ENCODE assay signal across 12 cellular contexts in the genomic region with DNA sequence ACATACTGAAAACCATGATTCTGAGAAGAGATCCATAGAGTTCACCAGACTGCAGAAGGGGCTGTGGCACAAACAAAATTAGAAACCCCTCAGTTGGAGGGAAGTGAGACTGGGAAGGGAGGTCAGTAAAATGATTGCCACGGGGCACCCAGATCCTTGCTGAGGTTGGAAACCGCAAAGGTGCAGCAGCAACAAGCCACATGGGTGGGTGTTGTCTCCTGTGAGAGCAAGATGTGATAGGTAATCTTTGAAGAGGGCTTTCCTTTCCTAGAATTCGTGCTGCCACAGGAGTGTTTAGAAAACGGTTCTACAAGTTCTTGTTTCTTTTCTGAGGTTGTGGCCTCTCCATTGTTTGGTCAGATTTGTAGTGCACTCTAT.
DNase-seq lines count a peak whose midpoint lies in the region; ATAC-seq and TF ChIP-seq lines count a peak whose summit lies in the region.
"Had no signal": no experiment of that assay in that cellular context is flagged by ENCODE, and none has a peak within 500 bp of the region (broad histone marks: within the 10 kb centered on the region; RNA-seq: fewer than 3 reads in every experiment).

No MANE protein-coding gene starts in this region.

- CTCF ChIA-PET in CD8-positive, alpha-beta T cell (lab: Charles Lee) = interaction anchor here (1.0 to 1.2 kb wide), 3 partner anchors 10 to 25 kb away, joined by 3 to 4 read pairs (median 3); no protein-coding TSS in a partner anchor

- peaks cover 80% of the 10 kb centered on the region for H3K36me3 Mint-ChIP-seq in CD8-positive, alpha-beta T cell
- H3K36me3 Mint-ChIP-seq in IgD-negative memory B cell = peaks cover 20% of the 10 kb centered on the region
- H3K36me3 Mint-ChIP-seq in activated naive CD8-positive, alpha-beta T cell treated with anti-CD3 and anti-CD28 coated beads for 36 hours = peaks cover 88% of the 10 kb centered on the region

- H3K27me3 ChIP-seq in CD8-positive, alpha-beta T cell (ENCODE audit: insufficient read depth, low read length) = no peaks in the 10 kb centered on the region
- no peaks in the 10 kb centered on the region for H3K27me3 ChIP-seq in ascending aorta
- H3K27me3 ChIP-seq: BE2C, ovary had no signal

- DNase-seq in CD8-positive, alpha-beta T cell = peak in 3 of 7 experiments; percentile 7 to 47 (median 30)
- DNase-seq in activated naive CD8-positive, alpha-beta T cell treated with anti-CD3 and anti-CD28 coated beads for 36 hours = peak; percentile 68
- DNase-seq in ascending aorta (ENCODE audit: low spot score in 2 of 2) (no peak), COLO668 (lab: John Stamatoyannopoulos, UW; ENCODE audit: unreplicated experiment) (no peak), iPS-NIHi7 (ENCODE audit: extremely low spot score) (no peak), HT-29 (ENCODE audit: low spot score) (no peak)
- DNase-seq: BE2C, endodermal cell, NCI-H1436 treated with DMSO at 0.1 percent for 48 hours, ovary had no signal

- peak overlapping the region; percentile 30 for H3K4me3 Mint-ChIP-seq in CD8-positive, alpha-beta T cell
- H3K4me3 Mint-ChIP-seq in IgD-negative memory B cell = peak overlapping the region in 1 of 4 donors; percentile 25
- peak overlapping the region; percentile 51 for H3K4me3 Mint-ChIP-seq in activated naive CD8-positive, alpha-beta T cell treated with anti-CD3 and anti-CD28 coated beads for 36 hours
- H3K4me3 Mint-ChIP-seq: endodermal cell had no signal

- peak overlapping the region; percentile 2 for H3K27ac ChIP-seq in CD8-positive, alpha-beta T cell (ENCODE audit: low read depth, low read length)
- no peak overlapping the region for H3K27ac ChIP-seq in ascending aorta
- H3K27ac ChIP-seq: ovary had no signal

- peaks cover 10% of the 10 kb centered on the region for H3K36me3 ChIP-seq in CD8-positive, alpha-beta T cell (ENCODE audit: insufficient read depth, low read length)
- peaks cover 17 to 66% of the 10 kb centered on the region in 2 donors for H3K36me3 ChIP-seq in ascending aorta
- H3K36me3 ChIP-seq: ovary had no signal

- peak; percentile 62 for ATAC-seq in CD8-positive, alpha-beta T cell
- ATAC-seq in GM21390 (IDR thresholded peaks at IDR 0.05; ENCODE audit: unreplicated experiment) = peak; percentile 41

- peaks cover 3% of the 10 kb centered on the region for H3K9me3 Mint-ChIP-seq in CD8-positive, alpha-beta T cell
- peaks cover 0 to 2% (median 0%) of the 10 kb centered on the region in 3 donors for H3K9me3 Mint-ChIP-seq in IgD-negative memory B cell
- H3K9me3 Mint-ChIP-seq in activated naive CD8-positive, alpha-beta T cell treated with anti-CD3 and anti-CD28 coated beads for 36 hours = peaks cover 3% of the 10 kb centered on the region

- peaks cover 68% of the 10 kb centered on the region for H3K4me1 ChIP-seq in CD8-positive, alpha-beta T cell (ENCODE audit: insufficient read depth, low read length)
- H3K4me1 ChIP-seq in ascending aorta = no peaks in the 10 kb centered on the region
- H3K4me1 ChIP-seq: BE2C had no signal

- H3K9me3 ChIP-seq in CD8-positive, alpha-beta T cell (ENCODE audit: low read length) = no peaks in the 10 kb centered on the region
- no peaks in the 10 kb centered on the region for H3K9me3 ChIP-seq in ascending aorta
- H3K9me3 ChIP-seq: BE2C had no signal

- H3K27ac Mint-ChIP-seq in CD8-positive, alpha-beta T cell = peak overlapping the region; percentile 83
- peak overlapping the region in 2 of 3 donors; percentile 59 to 87 for H3K27ac Mint-ChIP-seq in IgD-negative memory B cell
- peak overlapping the region; percentile 86 for H3K27ac Mint-ChIP-seq in activated naive CD8-positive, alpha-beta T cell treated with anti-CD3 and anti-CD28 coated beads for 36 hours
- H3K27ac Mint-ChIP-seq: endodermal cell had no signal

- no peaks in the 10 kb centered on the region for H3K27me3 Mint-ChIP-seq in CD8-positive, alpha-beta T cell (ENCODE audit: low read depth)
- H3K27me3 Mint-ChIP-seq in IgD-negative memory B cell = no peaks in the 10 kb centered on the region
- H3K27me3 Mint-ChIP-seq in activated naive CD8-positive, alpha-beta T cell treated with anti-CD3 and anti-CD28 coated beads for 36 hours = no peaks in the 10 kb centered on the region

- intact Hi-C loops in CD8-positive, alpha-beta T cell (cut with DNase I, micrococcal nuclease) = loop anchor here in 1 of 2 experiments (5.0 kb wide), 1 partner anchor 84 kb away; a partner anchor contains a TSS
- intact Hi-C loops in ascending aorta (cut with DNase I) = no loop called here

- no peak overlapping the region for H3K4me3 ChIP-seq in CD8-positive, alpha-beta T cell (ENCODE audit: low read depth, low read length)
- H3K4me3 ChIP-seq in ascending aorta = no peak overlapping the region
- H3K4me3 ChIP-seq: ovary had no signal

- POLR2A ChIA-PET in CD8-positive, alpha-beta T cell (lab: Charles Lee) = interaction anchor here (1.0 to 1.4 kb wide), 4 partner anchors 14 to 156 kb away, joined by 3 to 4 read pairs (median 3); no protein-coding TSS in a partner anchor

- H3K4me1 Mint-ChIP-seq in CD8-positive, alpha-beta T cell (ENCODE audit: low read depth) = peaks cover 67% of the 10 kb centered on the region
- H3K4me1 Mint-ChIP-seq in IgD-negative memory B cell = peaks cover 16 to 35% (median 18%) of the 10 kb centered on the region in 3 donors
- H3K4me1 Mint-ChIP-seq in activated naive CD8-positive, alpha-beta T cell treated with anti-CD3 and anti-CD28 coated beads for 36 hours = peaks cover 89% of the 10 kb centered on the region
- H3K4me1 Mint-ChIP-seq: endodermal cell had no signal

- TF ChIP-seq CTCF in CD8-positive, alpha-beta T cell (IDR thresholded peaks at IDR 0.05) = no peak
- TF ChIP-seq CTCF in ascending aorta (IDR thresholded peaks at IDR 0.05) = no peak
